In the genomic region with DNA sequence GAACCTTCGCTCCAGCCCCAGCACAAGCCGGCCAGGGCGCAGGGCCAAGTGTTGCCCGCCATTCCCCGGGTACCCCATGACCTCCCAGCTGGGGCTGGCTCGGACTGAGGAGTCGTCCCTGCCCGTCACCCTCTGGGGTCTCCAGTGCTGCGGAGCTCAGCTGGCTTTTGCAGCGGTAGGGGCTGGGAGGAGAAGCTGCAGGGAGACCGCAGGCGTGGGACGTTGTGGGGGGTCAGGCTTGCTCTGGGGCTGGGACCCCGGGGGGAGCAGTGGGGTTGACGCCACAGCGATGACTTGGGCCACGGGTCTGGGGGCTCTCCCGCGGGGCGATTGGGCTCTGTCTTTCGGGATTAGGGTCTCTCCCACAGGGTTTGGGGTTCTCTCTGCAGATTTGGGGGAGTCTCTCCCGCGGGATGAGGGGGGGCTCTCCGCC, we compare ENCODE assay signal across 19 cellular contexts. TPM values are rescaled to one million over a fixed set of nuclear protein-coding genes. Genes with fewer than 3 reads are reported as not detected.
DNase-seq lines count a peak whose midpoint lies in the region; FAIRE-seq and TF ChIP-seq lines count a peak whose summit lies in the region.
"Had no signal": no experiment of that assay in that cellular context is flagged by ENCODE, and none has a peak within 500 bp of the region (broad histone marks: within the 10 kb centered on the region; RNA-seq: fewer than 3 reads in every experiment).

No MANE protein-coding gene starts in this region.

- CTCF ChIA-PET in Caco-2 (lab: Charles Lee), result no interaction called here

- BruUV-seq in Caco-2 (replicated peaks; lab: Mats Ljungman, UMichigan), result no TSS peak

- peak overlapping the region; percentile 67 for H3K4me3 Mint-ChIP-seq in Caco-2 (ENCODE audit: unreplicated experiment)
- H3K4me3 Mint-ChIP-seq: activated CD8-positive, alpha-beta memory T cell treated with anti-CD3 and anti-CD28 coated beads, Interleukin-2, amount 10 ng/mL, durations not matched to agents 7 days and 5 days had no signal

- H3K27me3 ChIP-seq in Caco-2 (replicated peaks; ENCODE audit: control insufficient read depth, insufficient read depth, low read length) (no peaks in the 10 kb centered on the region), esophagus muscularis mucosa (peaks cover 5 to 59% (median 26%) of the 10 kb centered on the region in 4 donors), neural cell (ENCODE audit: insufficient read depth, low read depth, low read length) (peaks cover 52% of the 10 kb centered on the region)

- H3K4me1 Mint-ChIP-seq in Caco-2 (ENCODE audit: low read depth, unreplicated experiment), result peaks cover 7% of the 10 kb centered on the region
- H3K4me1 Mint-ChIP-seq: activated CD8-positive, alpha-beta memory T cell treated with anti-CD3 and anti-CD28 coated beads, Interleukin-2, amount 10 ng/mL, durations not matched to agents 7 days and 5 days had no signal

- TF ChIP-seq EP300 in esophagus muscularis mucosa (IDR thresholded peaks at IDR 0.05) (no peak), neural cell (conservative IDR thresholded peaks at IDR 0.05; ENCODE audit: poor library complexity, severe bottlenecking) (no peak)

- no peak overlapping the region for H3K27ac Mint-ChIP-seq in Caco-2 (ENCODE audit: unreplicated experiment)
- H3K27ac Mint-ChIP-seq: activated CD8-positive, alpha-beta memory T cell treated with anti-CD3 and anti-CD28 coated beads, Interleukin-2, amount 10 ng/mL, durations not matched to agents 7 days and 5 days had no signal

- intact Hi-C loops in Caco-2 (cut with micrococcal nuclease; ENCODE audit: unreplicated experiment) (no loop called here), esophagus muscularis mucosa (cut with DNase I) (no loop called here)

- no peak overlapping the region for H3K4me2 ChIP-seq in neural cell (ENCODE audit: low read length)
- H3K4me2 ChIP-seq: KMS-11 had no signal

- no peaks in the 10 kb centered on the region for H3K79me2 ChIP-seq in neural cell (replicated peaks; ENCODE audit: insufficient read depth, low read length)

- H3K36me3 ChIP-seq in Caco-2 (ENCODE audit: control insufficient read depth, insufficient read depth, low read length) (no peaks in the 10 kb centered on the region), esophagus muscularis mucosa (no peaks in the 10 kb centered on the region), neural cell (ENCODE audit: insufficient read depth, low read length) (no peaks in the 10 kb centered on the region)
- H3K36me3 ChIP-seq: WERI-Rb-1 had no signal

- no peak overlapping the region for H3K27ac ChIP-seq in esophagus muscularis mucosa (replicated peaks in 1 of 4)
- no peak overlapping the region for H3K27ac ChIP-seq in neural cell (ENCODE audit: low read length)
- H3K27ac ChIP-seq: KMS-11, WERI-Rb-1 had no signal

- TF ChIP-seq CTCF in Caco-2 (IDR thresholded peaks at IDR 0.05; ENCODE audit: insufficient read depth in 1 of 2, low read depth in 1 of 2, low read length in 1 of 2, severe bottlenecking in 1 of 2, unreplicated experiment in 1 of 2), result no peak
- TF ChIP-seq CTCF in LNCaP clone FGC (IDR thresholded peaks at IDR 0.05; ENCODE audit: control insufficient read depth, extremely low read depth, insufficient read depth), result no peak
- TF ChIP-seq CTCF in esophagus muscularis mucosa (IDR thresholded peaks at IDR 0.05), result no peak
- no peak for TF ChIP-seq CTCF in neural cell (IDR thresholded peaks at IDR 0.05; ENCODE audit: poor library complexity, severe bottlenecking)
- TF ChIP-seq CTCF in foreskin fibroblast (IDR thresholded peaks at IDR 0.05; ENCODE audit: low read depth, low read length), result no peak

- H3K4me3 ChIP-seq in Caco-2 (ENCODE audit: low read depth, low read length) (peak overlapping the region; percentile 62), LNCaP clone FGC (ENCODE audit: low read depth, low read length) (peak overlapping the region; percentile 60), esophagus muscularis mucosa (peak overlapping the region; percentile 36 to 52 (median 48)), neural cell (ENCODE audit: low read length) (peak overlapping the region; percentile 52), foreskin fibroblast (ENCODE audit: low read depth in 1 of 2, low read length in 2 of 2) (no peak overlapping the region)

- H3K9me2 ChIP-seq in neural cell (ENCODE audit: insufficient read depth, low read length), result no peaks in the 10 kb centered on the region

- no peak for TF ChIP-seq RAD21 in neural cell (conservative IDR thresholded peaks at IDR 0.05)

- no peak overlapping the region for H3K9ac ChIP-seq in neural cell (ENCODE audit: low read length)
- H3K9ac ChIP-seq: KMS-11 had no signal

- no peaks in the 10 kb centered on the region for H3K27me3 Mint-ChIP-seq in Caco-2 (ENCODE audit: insufficient read depth, unreplicated experiment)

- DNase-seq in Caco-2 (peak in 1 of 2 experiments; percentile 41), LNCaP clone FGC (ENCODE audit: low read depth) (no peak), esophagus muscularis mucosa (ENCODE audit: extremely low spot score) (no peak), foreskin fibroblast (no peak), H54 (ENCODE audit: insufficient read length, low spot score) (no peak), NCI-H2227 (lab: John Stamatoyannopoulos, UW; ENCODE audit: unreplicated experiment) (no peak), NCI-H2029 treated with DMSO at 0.1 percent for 48 hours (lab: John Stamatoyannopoulos, UW) (no peak)
- DNase-seq: activated CD8-positive, alpha-beta memory T cell treated with anti-CD3 and anti-CD28 coated beads, Interleukin-2, amount 10 ng/mL, durations not matched to agents 7 days and 5 days; activated naive CD4-positive, alpha-beta T cell treated with anti-CD3 and anti-CD28 coated beads, Interleukin-2, amount 50 U/mL, for 16 hours; C1 segment of cervical spinal cord; central memory CD4-positive, alpha-beta T cell; EL; NCI-H2081 treated with DMSO at 0.1 percent for 48 hours; SW 1271; WERI-Rb-1 had no signal

- POLR2A ChIA-PET in Caco-2 (lab: Charles Lee), result no interaction called here

- 0 out of 2 replicates have a peak, but pooled peaks cover 8% of the 10 kb centered on the region for H3K4me1 ChIP-seq in Caco-2
- H3K4me1 ChIP-seq in esophagus muscularis mucosa, result peaks cover 12 to 18% (median 14%) of the 10 kb centered on the region in 4 donors

- no peaks in the 10 kb centered on the region for H3F3A ChIP-seq in neural cell (ENCODE audit: insufficient read depth, low read length, poor library complexity, severe bottlenecking)

- FAIRE-seq in H54 (lab: Jason Lieb, UNC), result no peak
- FAIRE-seq: GM12892 had no signal

- H2AFZ ChIP-seq in neural cell (ENCODE audit: low read depth, low read length), result no peak overlapping the region

- H4K20me1 ChIP-seq in neural cell (ENCODE audit: insufficient read depth), result no peaks in the 10 kb centered on the region

- TF ChIP-seq POLR2A in esophagus muscularis mucosa (IDR thresholded peaks at IDR 0.05; ENCODE audit: low read depth), result no peak
- TF ChIP-seq POLR2A in H54 (IDR thresholded peaks at IDR 0.05; ENCODE audit: low read depth, low read length), result no peak

- H3K36me3 Mint-ChIP-seq in Caco-2 (ENCODE audit: insufficient read depth, unreplicated experiment), result peaks cover 6% of the 10 kb centered on the region
- H3K36me3 Mint-ChIP-seq: activated CD8-positive, alpha-beta memory T cell treated with anti-CD3 and anti-CD28 coated beads, Interleukin-2, amount 10 ng/mL, durations not matched to agents 7 days and 5 days had no signal

- H3K9me3 ChIP-seq in Caco-2, result no peaks in the 10 kb centered on the region
- H3K9me3 ChIP-seq in esophagus muscularis mucosa, result no peaks in the 10 kb centered on the region
- no peaks in the 10 kb centered on the region for H3K9me3 ChIP-seq in neural cell (ENCODE audit: low read length)

- H3K9me3 Mint-ChIP-seq in Caco-2 (ENCODE audit: unreplicated experiment), result no peaks in the 10 kb centered on the region

- 30% methylated on average over 2 of the region's 24 CpGs for WGBS in esophagus muscularis mucosa

TF ChIP-seq in neural cell, 6 proteins besides CTCF, POLR2A, EP300 and RAD21:
- TF ChIP-seq SMC3 (conservative IDR thresholded peaks at IDR 0.05; ENCODE audit: poor library complexity), result no peak
- no peak for TF ChIP-seq POLR2AphosphoS5 (IDR thresholded peaks at IDR 0.05)
- TF ChIP-seq MXI1 (conservative IDR thresholded peaks at IDR 0.05; ENCODE audit: poor library complexity, severe bottlenecking), result no peak
- TF ChIP-seq TAF1 (IDR thresholded peaks at IDR 0.05; ENCODE audit: low read depth), result no peak
- no peak for TF ChIP-seq EZH2 (IDR thresholded peaks at IDR 0.05; ENCODE audit: borderline replicate concordance, insufficient read depth, low read length, poor library complexity, severe bottlenecking)
- TF ChIP-seq, protein P1, sequence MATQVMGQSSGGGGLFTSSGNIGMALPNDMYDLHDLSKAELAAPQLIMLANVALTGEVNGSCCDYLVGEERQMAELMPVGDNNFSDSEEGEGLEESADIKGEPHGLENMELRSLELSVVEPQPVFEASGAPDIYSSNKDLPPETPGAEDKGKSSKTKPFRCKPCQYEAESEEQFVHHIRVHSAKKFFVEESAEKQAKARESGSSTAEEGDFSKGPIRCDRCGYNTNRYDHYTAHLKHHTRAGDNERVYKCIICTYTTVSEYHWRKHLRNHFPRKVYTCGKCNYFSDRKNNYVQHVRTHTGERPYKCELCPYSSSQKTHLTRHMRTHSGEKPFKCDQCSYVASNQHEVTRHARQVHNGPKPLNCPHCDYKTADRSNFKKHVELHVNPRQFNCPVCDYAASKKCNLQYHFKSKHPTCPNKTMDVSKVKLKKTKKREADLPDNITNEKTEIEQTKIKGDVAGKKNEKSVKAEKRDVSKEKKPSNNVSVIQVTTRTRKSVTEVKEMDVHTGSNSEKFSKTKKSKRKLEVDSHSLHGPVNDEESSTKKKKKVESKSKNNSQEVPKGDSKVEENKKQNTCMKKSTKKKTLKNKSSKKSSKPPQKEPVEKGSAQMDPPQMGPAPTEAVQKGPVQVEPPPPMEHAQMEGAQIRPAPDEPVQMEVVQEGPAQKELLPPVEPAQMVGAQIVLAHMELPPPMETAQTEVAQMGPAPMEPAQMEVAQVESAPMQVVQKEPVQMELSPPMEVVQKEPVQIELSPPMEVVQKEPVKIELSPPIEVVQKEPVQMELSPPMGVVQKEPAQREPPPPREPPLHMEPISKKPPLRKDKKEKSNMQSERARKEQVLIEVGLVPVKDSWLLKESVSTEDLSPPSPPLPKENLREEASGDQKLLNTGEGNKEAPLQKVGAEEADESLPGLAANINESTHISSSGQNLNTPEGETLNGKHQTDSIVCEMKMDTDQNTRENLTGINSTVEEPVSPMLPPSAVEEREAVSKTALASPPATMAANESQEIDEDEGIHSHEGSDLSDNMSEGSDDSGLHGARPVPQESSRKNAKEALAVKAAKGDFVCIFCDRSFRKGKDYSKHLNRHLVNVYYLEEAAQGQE (IDR thresholded peaks at IDR 0.05; ENCODE audit: borderline replicate concordance), result no peak

RNA-seq across cellular contexts. Expression of a gene that starts 0.4 kb away (rescaled TPM):
- total RNA-seq in Caco-2 (2022), result 72.6 and 94.4 TPM in 2 replicates
- total RNA-seq in esophagus muscularis mucosa, result 10 to 100 TPM in 1 of 4 donors, 1 to 10 TPM in 2, not detected in 1; 6.0 to 10.2 (median 8.1) TPM
- 2.1 and 2.2 TPM in 2 replicates for polyA plus RNA-seq in neural cell
- polyA minus RNA-seq in neural cell, result not detected in 2 replicates
- total RNA-seq: activated CD8-positive, alpha-beta memory T cell treated with anti-CD3 and anti-CD28 coated beads, Interleukin-2, amount 10 ng/mL, durations not matched to agents 7 days and 5 days; mucosa of gallbladder had no signal

Comparison
In these comparisons a context has a peak if more than half of its experiments do, and no peak if none do; other contexts are left out.
1. H3K4me3 ChIP-seq: peak in Caco-2 (single experiment), LNCaP clone FGC (single experiment), esophagus muscularis mucosa (4 of 4) and neural cell (single experiment); none in foreskin fibroblast (0 of 2).